26 cellular contexts compared by ENCODE assay signal in genomic region chr16:52184336-52184735, GRCh38.
"Had no signal": no experiment of that assay in that cellular context is flagged by ENCODE, and none has a peak within 500 bp of the region (broad histone marks: within the 10 kb centered on the region; RNA-seq: fewer than 3 reads in every experiment).

No MANE protein-coding gene starts in this region.

- H3K4me1 ChIP-seq: colonic mucosa, esophagus squamous epithelium, foreskin keratinocyte, gastrocnemius medialis, gastroesophageal sphincter, heart left ventricle, heart right ventricle had no signal

- H3K9me3 ChIP-seq: colonic mucosa, esophagus squamous epithelium, gastrocnemius medialis, gastroesophageal sphincter, heart left ventricle, heart right ventricle had no signal

- H3K36me3 ChIP-seq: colonic mucosa, esophagus squamous epithelium, gastrocnemius medialis, gastroesophageal sphincter, heart left ventricle, heart right ventricle had no signal

- FAIRE-seq: colon, endometrium, endothelial cell of umbilical vein, frontal cortex had no signal

- ATAC-seq: effector memory CD8-positive, alpha-beta T cell; esophagus mucosa; foreskin keratinocyte; gastrocnemius medialis; gastroesophageal sphincter; heart left ventricle; heart right ventricle had no signal

- H3K27ac ChIP-seq: colonic mucosa, coronary artery, dorsolateral prefrontal cortex, epithelial cell of prostate, esophagus squamous epithelium, foreskin keratinocyte, gastrocnemius medialis, gastroesophageal sphincter, heart left ventricle, heart right ventricle had no signal

- H3K4me3 ChIP-seq: colonic mucosa, coronary artery, dorsolateral prefrontal cortex, esophagus squamous epithelium, gastrocnemius medialis, gastroesophageal sphincter, heart left ventricle, heart right ventricle had no signal

- DNase-seq: colonic mucosa; cortex of kidney; dermis blood vessel endothelial cell; dorsolateral prefrontal cortex; effector CD4-positive, alpha-beta T cell; effector CD8-positive, alpha-beta T cell; effector memory CD4-positive, alpha-beta T cell; effector memory CD8-positive, alpha-beta T cell; endodermal cell; erythroblast; esophagus squamous epithelium; foreskin fibroblast; foreskin keratinocyte; foreskin melanocyte; gastrocnemius medialis; glutamatergic neuron; heart left ventricle; heart right ventricle had no signal

- H3K27me3 ChIP-seq: colonic mucosa, esophagus squamous epithelium, foreskin keratinocyte, gastrocnemius medialis, heart left ventricle, heart right ventricle had no signal
